Comparison of ENCODE assay signal across 1 cellular context in the genomic region with DNA sequence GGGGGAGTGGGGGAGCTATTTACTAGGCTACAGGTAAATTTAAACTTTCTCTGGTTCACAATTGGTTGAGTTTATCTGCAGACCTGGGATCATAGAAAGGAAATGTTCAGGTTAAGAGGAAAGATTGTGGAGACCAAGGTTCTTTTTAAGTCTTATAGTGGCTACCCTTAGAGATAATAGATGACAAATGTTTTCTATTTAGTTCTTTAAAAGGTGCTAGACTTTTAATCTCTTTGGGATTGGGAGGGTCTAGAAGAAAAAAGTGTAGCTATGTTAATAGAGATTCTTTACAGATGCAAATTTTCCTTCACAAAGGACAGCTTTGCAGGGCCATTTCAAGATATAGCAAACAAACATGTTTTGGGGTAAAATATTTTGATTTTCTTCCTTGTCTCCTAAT.
TF ChIP-seq lines count a peak whose summit lies in the region.

No MANE protein-coding gene starts in this region.

TF ChIP-seq in GM23338, 12 proteins besides CTCF, POLR2A, EP300 and RAD21 (continued from another document):
- no peak for TF ChIP-seq EZH2phosphoT487 (IDR thresholded peaks at IDR 0.05; ENCODE audit: unreplicated experiment)
- TF ChIP-seq, protein P1, sequence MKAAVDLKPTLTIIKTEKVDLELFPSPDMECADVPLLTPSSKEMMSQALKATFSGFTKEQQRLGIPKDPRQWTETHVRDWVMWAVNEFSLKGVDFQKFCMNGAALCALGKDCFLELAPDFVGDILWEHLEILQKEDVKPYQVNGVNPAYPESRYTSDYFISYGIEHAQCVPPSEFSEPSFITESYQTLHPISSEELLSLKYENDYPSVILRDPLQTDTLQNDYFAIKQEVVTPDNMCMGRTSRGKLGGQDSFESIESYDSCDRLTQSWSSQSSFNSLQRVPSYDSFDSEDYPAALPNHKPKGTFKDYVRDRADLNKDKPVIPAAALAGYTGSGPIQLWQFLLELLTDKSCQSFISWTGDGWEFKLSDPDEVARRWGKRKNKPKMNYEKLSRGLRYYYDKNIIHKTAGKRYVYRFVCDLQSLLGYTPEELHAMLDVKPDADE (IDR thresholded peaks at IDR 0.05), result no peak
- TF ChIP-seq EZH2 (IDR thresholded peaks at IDR 0.05; ENCODE audit: low read depth, unreplicated experiment), result no peak
- no peak for TF ChIP-seq NANOG (IDR thresholded peaks at IDR 0.05; ENCODE audit: borderline replicate concordance)
- TF ChIP-seq JUNB (IDR thresholded peaks at IDR 0.05; ENCODE audit: unreplicated experiment), result no peak
- no peak for TF ChIP-seq CREB1 (CRISPR knock-in tag; IDR thresholded peaks at IDR 0.05; ENCODE audit: low read depth)
- TF ChIP-seq ZNF331 (CRISPR knock-in tag; IDR thresholded peaks at IDR 0.05; ENCODE audit: low read depth), result no peak
